Comparison of ENCODE assay signal across 1 cellular context in genomic region chr12:106085213-106085612, GRCh38.
TF ChIP-seq lines count a peak whose summit lies in the region.

No MANE protein-coding gene starts in this region.

TF ChIP-seq in A549, 52 proteins besides CTCF, POLR2A, EP300 and RAD21:
- TF ChIP-seq SREBF2 (IDR thresholded peaks at IDR 0.05) (no peak), ATOH8 (CRISPR knock-in tag; IDR thresholded peaks at IDR 0.05; ENCODE audit: low read depth) (no peak), ZC3H11A (IDR thresholded peaks at IDR 0.05) (no peak), ZNF302 (CRISPR knock-in tag; IDR thresholded peaks at IDR 0.05) (no peak), SMC3 (IDR thresholded peaks at IDR 0.05) (no peak), HDAC2 (IDR thresholded peaks at IDR 0.05) (no peak), FOXS1 (CRISPR knock-in tag; IDR thresholded peaks at IDR 0.05) (no peak), EHF (CRISPR knock-in tag; IDR thresholded peaks at IDR 0.05) (no peak), KDM1A (IDR thresholded peaks at IDR 0.05; ENCODE audit: low read depth) (no peak), HOXB13 (CRISPR knock-in tag; IDR thresholded peaks at IDR 0.05; ENCODE audit: low read depth) (no peak)
- TF ChIP-seq, protein P1, sequence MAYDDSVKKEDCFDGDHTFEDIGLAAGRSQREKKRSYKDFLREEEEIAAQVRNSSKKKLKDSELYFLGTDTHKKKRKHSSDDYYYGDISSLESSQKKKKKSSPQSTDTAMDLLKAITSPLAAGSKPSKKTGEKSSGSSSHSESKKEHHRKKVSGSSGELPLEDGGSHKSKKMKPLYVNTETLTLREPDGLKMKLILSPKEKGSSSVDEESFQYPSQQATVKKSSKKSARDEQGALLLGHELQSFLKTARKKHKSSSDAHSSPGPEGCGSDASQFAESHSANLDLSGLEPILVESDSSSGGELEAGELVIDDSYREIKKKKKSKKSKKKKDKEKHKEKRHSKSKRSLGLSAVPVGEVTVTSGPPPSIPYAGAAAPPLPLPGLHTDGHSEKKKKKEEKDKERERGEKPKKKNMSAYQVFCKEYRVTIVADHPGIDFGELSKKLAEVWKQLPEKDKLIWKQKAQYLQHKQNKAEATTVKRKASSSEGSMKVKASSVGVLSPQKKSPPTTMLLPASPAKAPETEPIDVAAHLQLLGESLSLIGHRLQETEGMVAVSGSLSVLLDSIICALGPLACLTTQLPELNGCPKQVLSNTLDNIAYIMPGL (CRISPR knock-in tag; IDR thresholded peaks at IDR 0.05; ENCODE audit: borderline replicate concordance): no peak
- TF ChIP-seq, protein P2, sequence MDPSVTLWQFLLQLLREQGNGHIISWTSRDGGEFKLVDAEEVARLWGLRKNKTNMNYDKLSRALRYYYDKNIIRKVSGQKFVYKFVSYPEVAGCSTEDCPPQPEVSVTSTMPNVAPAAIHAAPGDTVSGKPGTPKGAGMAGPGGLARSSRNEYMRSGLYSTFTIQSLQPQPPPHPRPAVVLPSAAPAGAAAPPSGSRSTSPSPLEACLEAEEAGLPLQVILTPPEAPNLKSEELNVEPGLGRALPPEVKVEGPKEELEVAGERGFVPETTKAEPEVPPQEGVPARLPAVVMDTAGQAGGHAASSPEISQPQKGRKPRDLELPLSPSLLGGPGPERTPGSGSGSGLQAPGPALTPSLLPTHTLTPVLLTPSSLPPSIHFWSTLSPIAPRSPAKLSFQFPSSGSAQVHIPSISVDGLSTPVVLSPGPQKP (IDR thresholded peaks at IDR 0.05; ENCODE audit: low read depth, low read length): no peak
